ENCODE assay signal across 8 cellular contexts in genomic region chr1:247332215-247332900, GRCh38. TPM values are rescaled to one million over a fixed set of nuclear protein-coding genes. Genes with fewer than 3 reads are reported as not detected.
DNase-seq lines count a peak whose midpoint lies in the region; ATAC-seq and TF ChIP-seq lines count a peak whose summit lies in the region.

No MANE protein-coding gene starts in this region.

- H3K27me3 Mint-ChIP-seq in HFFc6 (ENCODE audit: insufficient read depth), result 0 out of 2 replicates have a peak, but pooled peaks cover 3% of the 10 kb centered on the region
- no peaks in the 10 kb centered on the region for H3K27me3 Mint-ChIP-seq in activated CD4-positive, alpha-beta memory T cell treated with anti-CD3 and anti-CD28 coated beads for 36 hours
- no peaks in the 10 kb centered on the region for H3K27me3 Mint-ChIP-seq in effector memory CD8-positive, alpha-beta T cell

- peak overlapping the region; percentile 75 for H3K4me3 ChIP-seq in mononuclear cell (ENCODE audit: low read length)

- peak overlapping the region; percentile 76 for H3K27ac Mint-ChIP-seq in HFFc6
- no peak overlapping the region for H3K27ac Mint-ChIP-seq in activated CD4-positive, alpha-beta memory T cell treated with anti-CD3 and anti-CD28 coated beads for 36 hours
- H3K27ac Mint-ChIP-seq in effector memory CD8-positive, alpha-beta T cell, result peak overlapping the region in 1 of 2 donors; percentile 47

- POLR2A ChIA-PET in activated CD4-positive, alpha-beta memory T cell treated with anti-CD3 and anti-CD28 coated beads for 36 hours (lab: Charles Lee), result interaction anchor here (0.6 to 1.3 kb wide), 2 partner anchors 81 to 122 kb away, joined by 3 to 7 read pairs; no protein-coding TSS in a partner anchor

- no peaks in the 10 kb centered on the region for H3K9me3 Mint-ChIP-seq in HFFc6
- H3K9me3 Mint-ChIP-seq in activated CD4-positive, alpha-beta memory T cell treated with anti-CD3 and anti-CD28 coated beads for 36 hours, result no peaks in the 10 kb centered on the region
- H3K9me3 Mint-ChIP-seq in effector memory CD8-positive, alpha-beta T cell, result no peaks in the 10 kb centered on the region

- CTCF ChIA-PET in activated CD4-positive, alpha-beta memory T cell treated with anti-CD3 and anti-CD28 coated beads for 36 hours (lab: Charles Lee), result interaction anchor here (1.0 to 1.5 kb wide), 2 partner anchors 40 to 122 kb away, joined by 3 read pairs; no protein-coding TSS in a partner anchor

- no peaks in the 10 kb centered on the region for H3K9me3 ChIP-seq in mononuclear cell (ENCODE audit: low read depth, low read length)

- TF ChIP-seq CTCF in HFFc6 (IDR thresholded peaks at IDR 0.05), result peak; percentile 31; the same call in 1 of the 2 replicates

- intact Hi-C loops in activated CD4-positive, alpha-beta memory T cell treated with anti-CD3 and anti-CD28 coated beads for 36 hours (cut with micrococcal nuclease), result loop anchor here (10.0 kb wide), 1 partner anchor 228 kb away; the partner anchor contains the start of gene ZNF669

- H3K4me1 Mint-ChIP-seq in HFFc6 (ENCODE audit: low read depth), result peaks cover 46% of the 10 kb centered on the region
- H3K4me1 Mint-ChIP-seq in activated CD4-positive, alpha-beta memory T cell treated with anti-CD3 and anti-CD28 coated beads for 36 hours (ENCODE audit: low read depth), result peaks cover 13% of the 10 kb centered on the region
- H3K4me1 Mint-ChIP-seq in effector memory CD8-positive, alpha-beta T cell (ENCODE audit: low read depth in 2 of 2), result peaks cover 12 to 18% of the 10 kb centered on the region in 2 donors

- H3K4me3 Mint-ChIP-seq in HFFc6, result peak overlapping the region; percentile 87
- peak overlapping the region; percentile 65 for H3K4me3 Mint-ChIP-seq in activated CD4-positive, alpha-beta memory T cell treated with anti-CD3 and anti-CD28 coated beads for 36 hours
- peak overlapping the region; percentile 67 to 93 for H3K4me3 Mint-ChIP-seq in effector memory CD8-positive, alpha-beta T cell

- ATAC-seq in effector memory CD8-positive, alpha-beta T cell (replicated peaks), result peak; percentile 62

- DNase-seq in NCI-H2196 (lab: John Stamatoyannopoulos, UW; ENCODE audit: unreplicated experiment) (peak; percentile 16), NCI-H2196 treated with DMSO at 0.1 percent for 48 hours (lab: John Stamatoyannopoulos, UW; ENCODE audit: unreplicated experiment) (no peak), HFFc6 (no peak), NCI-H1092 (lab: John Stamatoyannopoulos, UW) (peak; percentile 41)
- peak; percentile 72 for DNase-seq in activated CD4-positive, alpha-beta memory T cell treated with anti-CD3 and anti-CD28 coated beads for 36 hours
- DNase-seq in effector memory CD8-positive, alpha-beta T cell, result peak; percentile 30 to 32 (median 32)
- peak; percentile 15 for DNase-seq in stimulated activated CD8-positive, alpha-beta memory T cell treated with anti-CD3 and anti-CD28 coated beads, Interleukin-7, amount 100 ng/mL, for 24 hours (ENCODE audit: low read depth)

- peaks cover 11% of the 10 kb centered on the region; the same call in 1 of the 2 replicates for H3K36me3 Mint-ChIP-seq in HFFc6 (ENCODE audit: low read depth)
- peaks cover 15% of the 10 kb centered on the region for H3K36me3 Mint-ChIP-seq in activated CD4-positive, alpha-beta memory T cell treated with anti-CD3 and anti-CD28 coated beads for 36 hours
- H3K36me3 Mint-ChIP-seq in effector memory CD8-positive, alpha-beta T cell (ENCODE audit: insufficient read depth), result peaks cover 9% of the 10 kb centered on the region

- H3K27me3 ChIP-seq in mononuclear cell (ENCODE audit: insufficient read depth, low read length), result no peaks in the 10 kb centered on the region

- peaks cover 26% of the 10 kb centered on the region for H3K4me1 ChIP-seq in mononuclear cell (ENCODE audit: insufficient read depth, low read length)

RNA-seq across cellular contexts. Expression of gene ZNF496, which starts 0.7 kb away (rescaled TPM):
- total RNA-seq in HFFc6 (2021; fragmentation: NEBNext Ultra II Directional; extraction: Animal tissue kit (Norgen Biotek cat#: 25700)), result 10 to 100 TPM; 13.7 to 19.9 (median 17.1) TPM
- total RNA-seq in activated CD4-positive, alpha-beta memory T cell treated with anti-CD3 and anti-CD28 coated beads for 36 hours, result 10 to 100 TPM; 10.6 to 12.0 TPM
- total RNA-seq in mononuclear cell, result 13.1 TPM

Comparison
In these comparisons a context has a peak if more than half of its experiments do, and no peak if none do; other contexts are left out.
1. DNase-seq: peak in NCI-H2196 (single experiment), NCI-H1092 (single experiment), activated CD4-positive, alpha-beta memory T cell treated with anti-CD3 and anti-CD28 coated beads for 36 hours (single experiment), effector memory CD8-positive, alpha-beta T cell (3 of 3) and stimulated activated CD8-positive, alpha-beta memory T cell treated with anti-CD3 and anti-CD28 coated beads, Interleukin-7, amount 100 ng/mL, for 24 hours (single experiment); none in NCI-H2196 treated with DMSO at 0.1 percent for 48 hours (single experiment) and HFFc6 (single experiment).
2. Peak in every context shown above with its lines, with median percentiles within 50 percentile points of each other: H3K4me3 Mint-ChIP-seq.